Comparison of ENCODE assay signal across 20 cellular contexts in the genomic region with DNA sequence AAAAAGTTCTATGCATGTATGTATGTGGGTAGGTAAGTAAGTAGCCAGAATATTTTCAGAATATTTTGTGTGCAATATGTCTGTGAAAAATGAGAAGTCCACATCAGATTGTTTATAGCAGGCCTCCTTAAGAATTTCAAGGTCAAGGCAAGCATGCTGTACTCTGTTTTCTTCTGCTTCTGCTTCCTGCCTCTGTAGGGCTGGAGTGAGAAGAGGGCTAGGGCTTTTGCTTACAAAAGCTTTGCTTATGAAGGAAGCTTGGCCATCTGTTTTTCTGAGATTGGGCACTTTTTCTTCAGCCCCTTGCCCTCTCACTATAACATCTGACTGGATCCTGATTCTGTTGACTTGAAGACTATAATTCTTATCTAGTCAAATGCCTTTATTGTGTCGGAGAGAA.
DNase-seq lines count a peak whose midpoint lies in the region; ATAC-seq and TF ChIP-seq lines count a peak whose summit lies in the region.
"Had no signal": no experiment of that assay in that cellular context is flagged by ENCODE, and none has a peak within 500 bp of the region (broad histone marks: within the 10 kb centered on the region; RNA-seq: fewer than 3 reads in every experiment).

No MANE protein-coding gene starts in this region.

- no peak for TF ChIP-seq CTCF in AG09319 (IDR thresholded peaks at IDR 0.05; ENCODE audit: low read depth, low read length)

- no peak for ATAC-seq in SK-N-SH treated with all-trans-retinoic acid at 6 μM for 48 hours
- ATAC-seq: A549, HCT116 had no signal

- no peak overlapping the region for H3K4me3 Mint-ChIP-seq in activated T-helper 2 cell treated with anti-CD3 and anti-CD28 coated beads, Interferon-gamma antibody, Interleukin-2, Interleukin-4, amounts not matched to agents 10 μg/mL and 5 μg/mL and 100 μg/mL, durations not matched to agents 14 hours and 24 hours and 36 hours (ENCODE audit: low read depth)
- H3K4me3 Mint-ChIP-seq: B cell; CD4-positive, alpha-beta T cell had no signal

- H3K9me3 Mint-ChIP-seq in activated T-helper 2 cell treated with anti-CD3 and anti-CD28 coated beads, Interferon-gamma antibody, Interleukin-2, Interleukin-4, amounts not matched to agents 10 μg/mL and 5 μg/mL and 100 μg/mL, durations not matched to agents 14 hours and 24 hours and 36 hours: no peaks in the 10 kb centered on the region
- H3K9me3 Mint-ChIP-seq: CD4-positive, alpha-beta T cell had no signal

- no peaks in the 10 kb centered on the region for H3K36me3 Mint-ChIP-seq in activated T-helper 2 cell treated with anti-CD3 and anti-CD28 coated beads, Interferon-gamma antibody, Interleukin-2, Interleukin-4, amounts not matched to agents 10 μg/mL and 5 μg/mL and 100 μg/mL, durations not matched to agents 14 hours and 24 hours and 36 hours (ENCODE audit: low read depth)

- DNase-seq in AG09319 (ENCODE audit: extremely low read depth, low read depth): peak; percentile 12
- DNase-seq in SKM-1 (lab: John Stamatoyannopoulos, UW; ENCODE audit: unreplicated experiment): peak; percentile 12
- DNase-seq in dedifferentiated amniotic fluid mesenchymal stem cell (ENCODE audit: extremely low spot score): peak; percentile 20
- peak; percentile 32 for DNase-seq in left kidney (ENCODE audit: low read depth, low spot score)
- DNase-seq in kidney glomerular epithelial cell (lab: John Stamatoyannopoulos, UW): no peak
- no peak for DNase-seq in activated CD8-positive, alpha-beta memory T cell treated with anti-CD3 and anti-CD28 coated beads, Interleukin-2, amount 50 U/mL, for 48 hours
- no peak for DNase-seq in activated T-helper 2 cell treated with anti-CD3 and anti-CD28 coated beads, Interferon-gamma antibody, Interleukin-2, Interleukin-4, amounts not matched to agents 10 μg/mL and 5 μg/mL and 100 μg/mL, durations not matched to agents 14 hours and 24 hours and 36 hours (ENCODE audit: low spot score)
- DNase-seq: Calu3; CD4-positive, alpha-beta T cell; DMS79; GDM1; GM23248; NCI-H2107; NCI-H345; NCI-H526 treated with DMSO at 0.1 percent for 48 hours; NK-92 treated with Interleukin-12 subunit alpha and Interleukin-12 subunit beta, amount 100 ng/mL, for 24 hours had no signal

- intact Hi-C loops in activated T-helper 2 cell treated with anti-CD3 and anti-CD28 coated beads, Interferon-gamma antibody, Interleukin-2, Interleukin-4, amounts not matched to agents 10 μg/mL and 5 μg/mL and 100 μg/mL, durations not matched to agents 14 hours and 24 hours and 36 hours (cut with micrococcal nuclease): no loop called here

- peaks cover 1% of the 10 kb centered on the region for H3K27me3 Mint-ChIP-seq in activated T-helper 2 cell treated with anti-CD3 and anti-CD28 coated beads, Interferon-gamma antibody, Interleukin-2, Interleukin-4, amounts not matched to agents 10 μg/mL and 5 μg/mL and 100 μg/mL, durations not matched to agents 14 hours and 24 hours and 36 hours (ENCODE audit: low read depth)

- no peaks in the 10 kb centered on the region for H3K4me1 Mint-ChIP-seq in activated T-helper 2 cell treated with anti-CD3 and anti-CD28 coated beads, Interferon-gamma antibody, Interleukin-2, Interleukin-4, amounts not matched to agents 10 μg/mL and 5 μg/mL and 100 μg/mL, durations not matched to agents 14 hours and 24 hours and 36 hours (ENCODE audit: low read depth)
- H3K4me1 Mint-ChIP-seq: B cell had no signal

- no peak overlapping the region for H3K27ac Mint-ChIP-seq in activated T-helper 2 cell treated with anti-CD3 and anti-CD28 coated beads, Interferon-gamma antibody, Interleukin-2, Interleukin-4, amounts not matched to agents 10 μg/mL and 5 μg/mL and 100 μg/mL, durations not matched to agents 14 hours and 24 hours and 36 hours
- H3K27ac Mint-ChIP-seq: B cell; CD4-positive, alpha-beta T cell had no signal

TF ChIP-seq in SK-N-SH treated with all-trans-retinoic acid at 6 μM for 48 hours, 23 proteins besides CTCF, POLR2A, EP300 and RAD21:
- TF ChIP-seq ARNTL (CRISPR knock-in tag; IDR thresholded peaks at IDR 0.05; ENCODE audit: borderline replicate concordance, low read depth): no peak
TF ChIP-seq in SK-N-SH treated with all-trans-retinoic acid at 6 μM for 48 hours: peak in this region for 0.

Comparison
In these comparisons a context has a peak if more than half of its experiments do, and no peak if none do; other contexts are left out.
1. DNase-seq: peak in AG09319 (single experiment), SKM-1 (single experiment), dedifferentiated amniotic fluid mesenchymal stem cell (single experiment) and left kidney (single experiment); none in kidney glomerular epithelial cell (single experiment), activated CD8-positive, alpha-beta memory T cell treated with anti-CD3 and anti-CD28 coated beads, Interleukin-2, amount 50 U/mL, for 48 hours (single experiment) and activated T-helper 2 cell treated with anti-CD3 and anti-CD28 coated beads, Interferon-gamma antibody, Interleukin-2, Interleukin-4, amounts not matched to agents 10 μg/mL and 5 μg/mL and 100 μg/mL, durations not matched to agents 14 hours and 24 hours and 36 hours (single experiment).